ENCODE assay signal across 1 cellular context in genomic region chr14:102262894-102263462, GRCh38.
A peak's percentile ranks its signal among the peaks of the same experiment; 100 is the strongest.
TF ChIP-seq lines count a peak whose summit lies in the region.

No MANE protein-coding gene starts in this region.

TF ChIP-seq in HepG2, 621 proteins besides CTCF, POLR2A, EP300 and RAD21 (continued from another document and continues in another):
- TF ChIP-seq ZNF691 (CRISPR knock-in tag; IDR thresholded peaks at IDR 0.05; ENCODE audit: borderline replicate concordance, low read depth) (no peak), SMARCE1 (IDR thresholded peaks at IDR 0.05; ENCODE audit: borderline replicate concordance) (no peak), PRDM15 (CRISPR knock-in tag; IDR thresholded peaks at IDR 0.05) (no peak; the same call in 1 of the 2 replicates), ZBTB37 (CRISPR knock-in tag; IDR thresholded peaks at IDR 0.05) (no peak), GFI1 (CRISPR knock-in tag; IDR thresholded peaks at IDR 0.05; ENCODE audit: borderline replicate concordance) (no peak), ZNF335 (CRISPR knock-in tag; IDR thresholded peaks at IDR 0.05) (no peak), FOSL1 (CRISPR knock-in tag; IDR thresholded peaks at IDR 0.05; ENCODE audit: borderline replicate concordance) (no peak), MZF1 (CRISPR knock-in tag; IDR thresholded peaks at IDR 0.05; ENCODE audit: borderline replicate concordance) (no peak), ZSCAN30 (CRISPR knock-in tag; IDR thresholded peaks at IDR 0.05) (no peak), ZMAT5 (CRISPR knock-in tag; IDR thresholded peaks at IDR 0.05; ENCODE audit: borderline replicate concordance, low read depth) (no peak), ZNF709 (CRISPR knock-in tag; IDR thresholded peaks at IDR 0.05) (no peak), SNAPC5 (CRISPR knock-in tag; IDR thresholded peaks at IDR 0.05; ENCODE audit: borderline replicate concordance) (0 out of 2 replicates have a peak, but pooled peaks have one; percentile 24), ZNF414 (CRISPR knock-in tag; IDR thresholded peaks at IDR 0.05) (no peak), ZNF775 (CRISPR knock-in tag; IDR thresholded peaks at IDR 0.05; ENCODE audit: borderline replicate concordance) (no peak), ZNF780A (CRISPR knock-in tag; IDR thresholded peaks at IDR 0.05) (no peak), RORA (CRISPR knock-in tag; IDR thresholded peaks at IDR 0.05) (no peak), AKAP8 (CRISPR knock-in tag; IDR thresholded peaks at IDR 0.05) (no peak), ZNF83 (CRISPR knock-in tag; IDR thresholded peaks at IDR 0.05; ENCODE audit: borderline replicate concordance) (no peak), PRPF4 (IDR thresholded peaks at IDR 0.05; ENCODE audit: low read depth, low read length, poor library complexity, severe bottlenecking) (no peak), NFE2L1 (CRISPR knock-in tag; IDR thresholded peaks at IDR 0.05; ENCODE audit: borderline replicate concordance) (no peak), ZNF230 (CRISPR knock-in tag; IDR thresholded peaks at IDR 0.05) (no peak), MIER3 (CRISPR knock-in tag; IDR thresholded peaks at IDR 0.05; ENCODE audit: borderline replicate concordance) (no peak), PREB (CRISPR knock-in tag; IDR thresholded peaks at IDR 0.05) (no peak), PBX2 (CRISPR knock-in tag; IDR thresholded peaks at IDR 0.05) (no peak), POLR2AphosphoS2 (IDR thresholded peaks at IDR 0.05; ENCODE audit: low read depth, low read length) (no peak), ZBTB3 (CRISPR knock-in tag; IDR thresholded peaks at IDR 0.05; ENCODE audit: borderline replicate concordance, low read depth) (no peak), MLLT10 (CRISPR knock-in tag; IDR thresholded peaks at IDR 0.05) (no peak), ZNF101 (CRISPR knock-in tag; IDR thresholded peaks at IDR 0.05; ENCODE audit: borderline replicate concordance, low read depth) (no peak), ZNF784 (CRISPR knock-in tag; IDR thresholded peaks at IDR 0.05; ENCODE audit: borderline replicate concordance) (no peak), FIP1L1 (IDR thresholded peaks at IDR 0.05; ENCODE audit: borderline replicate concordance, insufficient read depth, low read depth, low read length) (no peak), ZNF781 (CRISPR knock-in tag; IDR thresholded peaks at IDR 0.05; ENCODE audit: borderline replicate concordance, not compliant biosample characterization) (no peak), FLYWCH1 (CRISPR knock-in tag; IDR thresholded peaks at IDR 0.05) (no peak), DMTF1 (CRISPR knock-in tag; IDR thresholded peaks at IDR 0.05) (no peak), ZNF367 (CRISPR knock-in tag; IDR thresholded peaks at IDR 0.05; ENCODE audit: borderline replicate concordance) (no peak), SMYD3 (CRISPR knock-in tag; IDR thresholded peaks at IDR 0.05) (0 out of 2 replicates have a peak, but pooled peaks have one; percentile 43), HOXD1 (CRISPR knock-in tag; IDR thresholded peaks at IDR 0.05) (no peak), ZBTB1 (CRISPR knock-in tag; IDR thresholded peaks at IDR 0.05; ENCODE audit: borderline replicate concordance) (no peak), HMGA1 (CRISPR knock-in tag; conservative IDR thresholded peaks at IDR 0.05) (no peak), ZNF598 (CRISPR knock-in tag; IDR thresholded peaks at IDR 0.05; ENCODE audit: borderline replicate concordance) (no peak), SP2 (CRISPR knock-in tag; IDR thresholded peaks at IDR 0.05) (no peak), PAXIP1 (CRISPR knock-in tag; conservative IDR thresholded peaks at IDR 0.05) (peak; percentile 48), REL (CRISPR knock-in tag; conservative IDR thresholded peaks at IDR 0.05) (0 out of 2 replicates have a peak, but pooled peaks have one; percentile 15)
